22 cellular contexts compared by ENCODE assay signal in the genomic region with DNA sequence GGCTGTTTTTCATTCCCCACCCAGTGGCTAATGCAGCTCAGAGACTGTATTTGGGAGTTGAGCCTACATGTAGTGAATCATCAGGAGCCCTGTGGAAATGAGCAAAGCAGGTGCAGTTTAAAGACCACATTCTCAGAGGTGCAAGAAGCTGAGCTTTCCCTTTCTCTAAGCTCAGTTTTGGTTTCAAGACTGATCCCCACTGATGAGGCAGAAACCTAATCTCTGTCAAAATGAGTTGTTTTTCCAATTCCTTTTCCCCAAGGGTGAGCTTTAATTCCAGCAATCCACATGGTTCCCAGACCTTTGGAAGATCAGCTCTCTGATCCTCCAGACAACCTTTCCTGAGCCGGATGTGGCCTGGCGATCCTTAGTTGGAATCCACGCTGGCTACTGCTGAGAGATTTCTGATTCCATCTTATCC.
DNase-seq lines count a peak whose midpoint lies in the region; ATAC-seq and TF ChIP-seq lines count a peak whose summit lies in the region.
"Had no signal": no experiment of that assay in that cellular context is flagged by ENCODE, and none has a peak within 500 bp of the region (broad histone marks: within the 10 kb centered on the region; RNA-seq: fewer than 3 reads in every experiment).

No MANE protein-coding gene starts in this region.

- peak; percentile 15 for DNase-seq in activated CD4-positive, alpha-beta T cell treated with anti-CD3 and anti-CD28 coated beads, Interleukin-2, amount 10 ng/mL, durations not matched to agents 24 days and 14 days
- DNase-seq in activated CD4-positive, alpha-beta T cell treated with anti-CD3 and anti-CD28 coated beads, Interleukin-2, amount 10 ng/mL, durations not matched to agents 7 days and 5 days, result no peak
- DNase-seq in effector CD4-positive, alpha-beta T cell, result no peak
- DNase-seq in NCI-H1436 treated with DMSO at 0.1 percent for 48 hours (lab: John Stamatoyannopoulos, UW), result no peak
- DNase-seq in activated CD8-positive, alpha-beta memory T cell treated with anti-CD3 and anti-CD28 coated beads, Interleukin-2, amount 50 U/mL, for 4 hours, result no peak
- DNase-seq: DMS79 treated with DMSO at 0.1 percent for 48 hours; effector memory CD8-positive, alpha-beta T cell; H7; hippocampal formation; left cardiac atrium; mucosa of descending colon; NCI-H1417 treated with DMSO at 0.1 percent for 48 hours; NCI-H2227 treated with DMSO at 0.1 percent for 48 hours; occipital lobe; stimulated activated CD4-positive, alpha-beta T cell treated with anti-CD3 and anti-CD28 coated beads, Interleukin-2, amount 100 ng/mL, for 48 hours; tibial artery had no signal

- no peaks in the 10 kb centered on the region for H3K36me3 Mint-ChIP-seq in activated CD4-positive, alpha-beta T cell treated with anti-CD3 and anti-CD28 coated beads, Interleukin-2, amount 10 ng/mL, durations not matched to agents 24 days and 14 days (ENCODE audit: low read depth)
- no peaks in the 10 kb centered on the region for H3K36me3 Mint-ChIP-seq in activated CD4-positive, alpha-beta T cell treated with anti-CD3 and anti-CD28 coated beads, Interleukin-2, amount 10 ng/mL, durations not matched to agents 7 days and 5 days (ENCODE audit: low read depth)

- H3K9me3 Mint-ChIP-seq in activated CD4-positive, alpha-beta T cell treated with anti-CD3 and anti-CD28 coated beads, Interleukin-2, amount 10 ng/mL, durations not matched to agents 24 days and 14 days, result no peaks in the 10 kb centered on the region
- no peaks in the 10 kb centered on the region for H3K9me3 Mint-ChIP-seq in activated CD4-positive, alpha-beta T cell treated with anti-CD3 and anti-CD28 coated beads, Interleukin-2, amount 10 ng/mL, durations not matched to agents 7 days and 5 days
- H3K9me3 Mint-ChIP-seq: central memory CD8-positive, alpha-beta T cell; effector memory CD8-positive, alpha-beta T cell had no signal

- ATAC-seq in GM21526 (IDR thresholded peaks at IDR 0.05; ENCODE audit: low FRiP score, unreplicated experiment) (peak; percentile 65), HG03280 (IDR thresholded peaks at IDR 0.05; ENCODE audit: unreplicated experiment) (peak; percentile 67), gastroesophageal sphincter (no peak)
- ATAC-seq: effector memory CD8-positive, alpha-beta T cell; left cardiac atrium; mucosa of descending colon; SK-N-SH treated with all-trans-retinoic acid at 6 μM for 48 hours had no signal

- H3K27ac ChIP-seq in gastroesophageal sphincter, result no peak overlapping the region
- H3K27ac ChIP-seq: KMS-11, tibial artery had no signal

- H3K27me3 Mint-ChIP-seq in activated CD4-positive, alpha-beta T cell treated with anti-CD3 and anti-CD28 coated beads, Interleukin-2, amount 10 ng/mL, durations not matched to agents 24 days and 14 days, result peaks cover 6% of the 10 kb centered on the region
- H3K27me3 Mint-ChIP-seq in activated CD4-positive, alpha-beta T cell treated with anti-CD3 and anti-CD28 coated beads, Interleukin-2, amount 10 ng/mL, durations not matched to agents 7 days and 5 days, result no peaks in the 10 kb centered on the region

- peaks cover 2% of the 10 kb centered on the region for H3K4me1 Mint-ChIP-seq in activated CD4-positive, alpha-beta T cell treated with anti-CD3 and anti-CD28 coated beads, Interleukin-2, amount 10 ng/mL, durations not matched to agents 24 days and 14 days
- H3K4me1 Mint-ChIP-seq in activated CD4-positive, alpha-beta T cell treated with anti-CD3 and anti-CD28 coated beads, Interleukin-2, amount 10 ng/mL, durations not matched to agents 7 days and 5 days, result peaks cover 7% of the 10 kb centered on the region
- H3K4me1 Mint-ChIP-seq: central memory CD8-positive, alpha-beta T cell had no signal

- no peak overlapping the region for H3K4me3 ChIP-seq in gastroesophageal sphincter
- H3K4me3 ChIP-seq: mucosa of descending colon, tibial artery had no signal

- CTCF ChIA-PET in activated CD4-positive, alpha-beta T cell treated with anti-CD3 and anti-CD28 coated beads, Interleukin-2, amount 10 ng/mL, durations not matched to agents 7 days and 5 days (lab: Charles Lee), result interaction anchor here (0.9 kb wide), 1 partner anchor 16 kb away, joined by 3 read pairs; no protein-coding TSS in a partner anchor

- WGBS in gastroesophageal sphincter (ENCODE audit: low coverage in 1 of 2), 2 donors, result 67 to 76% methylated on average over 3 of the region's 3 CpGs

- H3K4me3 Mint-ChIP-seq in activated CD4-positive, alpha-beta T cell treated with anti-CD3 and anti-CD28 coated beads, Interleukin-2, amount 10 ng/mL, durations not matched to agents 24 days and 14 days, result no peak overlapping the region
- H3K4me3 Mint-ChIP-seq in activated CD4-positive, alpha-beta T cell treated with anti-CD3 and anti-CD28 coated beads, Interleukin-2, amount 10 ng/mL, durations not matched to agents 7 days and 5 days, result no peak overlapping the region
- H3K4me3 Mint-ChIP-seq: central memory CD8-positive, alpha-beta T cell; effector memory CD8-positive, alpha-beta T cell had no signal

- no peak for TF ChIP-seq EP300 in gastroesophageal sphincter (IDR thresholded peaks at IDR 0.05)

- intact Hi-C loops in activated CD4-positive, alpha-beta T cell treated with anti-CD3 and anti-CD28 coated beads, Interleukin-2, amount 10 ng/mL, durations not matched to agents 24 days and 14 days (cut with micrococcal nuclease), result no loop called here

- no peaks in the 10 kb centered on the region for H3K27me3 ChIP-seq in gastroesophageal sphincter
- H3K27me3 ChIP-seq: tibial artery had no signal

- H3K27ac Mint-ChIP-seq in activated CD4-positive, alpha-beta T cell treated with anti-CD3 and anti-CD28 coated beads, Interleukin-2, amount 10 ng/mL, durations not matched to agents 24 days and 14 days, result no peak overlapping the region
- H3K27ac Mint-ChIP-seq in activated CD4-positive, alpha-beta T cell treated with anti-CD3 and anti-CD28 coated beads, Interleukin-2, amount 10 ng/mL, durations not matched to agents 7 days and 5 days, result no peak overlapping the region
- H3K27ac Mint-ChIP-seq: effector memory CD8-positive, alpha-beta T cell had no signal

- H3K36me3 ChIP-seq in gastroesophageal sphincter, result no peaks in the 10 kb centered on the region
- H3K36me3 ChIP-seq: tibial artery had no signal

- H3K9me3 ChIP-seq in gastroesophageal sphincter, result no peaks in the 10 kb centered on the region
- H3K9me3 ChIP-seq: mucosa of descending colon, tibial artery had no signal

- POLR2A ChIA-PET in activated CD4-positive, alpha-beta T cell treated with anti-CD3 and anti-CD28 coated beads, Interleukin-2, amount 10 ng/mL, durations not matched to agents 7 days and 5 days (lab: Charles Lee), result no interaction called here

- TF ChIP-seq POLR2A in gastroesophageal sphincter (IDR thresholded peaks at IDR 0.05), result no peak

- no peak for TF ChIP-seq CTCF in gastroesophageal sphincter (IDR thresholded peaks at IDR 0.05)

- no peaks in the 10 kb centered on the region for H3K4me1 ChIP-seq in gastroesophageal sphincter
- H3K4me1 ChIP-seq: tibial artery had no signal
